13 cellular contexts compared by ENCODE assay signal in genomic region chr13:73074101-73074500, GRCh38. TPM values are rescaled to one million over a fixed set of nuclear protein-coding genes. Genes with fewer than 3 reads are reported as not detected.
DNase-seq lines count a peak whose midpoint lies in the region; ATAC-seq and TF ChIP-seq lines count a peak whose summit lies in the region.
"Had no signal": no experiment of that assay in that cellular context is flagged by ENCODE, and none has a peak within 500 bp of the region (broad histone marks: within the 10 kb centered on the region; RNA-seq: fewer than 3 reads in every experiment).

No MANE protein-coding gene starts in this region.

- H3K36me3 ChIP-seq in GM23338 (ENCODE audit: insufficient read depth) (no peaks in the 10 kb centered on the region), mucosa of rectum (ENCODE audit: control insufficient read depth in 2 of 2, insufficient read depth in 2 of 2, low read length in 2 of 2) (peaks cover 22 to 30% of the 10 kb centered on the region in 2 donors), aorta (ENCODE audit: control insufficient read depth in 1 of 2, insufficient read depth in 2 of 2, low read length in 1 of 2) (peaks cover 0 to 3% of the 10 kb centered on the region in 2 donors)

- no peak for TF ChIP-seq POLR2A in GM18505 (IDR thresholded peaks at IDR 0.05; ENCODE audit: borderline replicate concordance, extremely low read depth, insufficient read depth, insufficient read length)
- no peak for TF ChIP-seq POLR2A in NB4 (IDR thresholded peaks at IDR 0.05; ENCODE audit: extremely low read depth, insufficient read length)

- intact Hi-C loops in aorta (cut with DNase I): no loop called here
- intact Hi-C loops in activated CD8-positive, alpha-beta T cell treated with anti-CD3 and anti-CD28 coated beads for 36 hours (cut with micrococcal nuclease): no loop called here

- H3K9me3 ChIP-seq in mucosa of rectum (ENCODE audit: control insufficient read depth in 2 of 2, low read length in 2 of 2): no peaks in the 10 kb centered on the region
- no peaks in the 10 kb centered on the region for H3K9me3 ChIP-seq in aorta (ENCODE audit: control insufficient read depth, low read length)

- H3K4me3 ChIP-seq in GM23338 (no peak overlapping the region), NB4 (ENCODE audit: low read depth, low read length) (no peak overlapping the region), mucosa of rectum (ENCODE audit: low read length in 2 of 2) (peak overlapping the region in 1 of 2 donors; percentile 14), aorta (ENCODE audit: low read length in 2 of 2) (no peak overlapping the region)

- no peak for DNase-seq in GM23338 (ENCODE audit: low spot score)
- DNase-seq in NB4 (ENCODE audit: low read depth): peak; percentile 12
- DNase-seq in DMS79 treated with DMSO at 0.1 percent for 48 hours (lab: John Stamatoyannopoulos, UW): no peak
- DNase-seq in aorta: no peak
- DNase-seq in globus pallidus (ENCODE audit: low spot score): no peak
- DNase-seq in activated CD8-positive, alpha-beta T cell treated with anti-CD3 and anti-CD28 coated beads for 36 hours: no peak
- DNase-seq: activated CD4-positive, CD25-positive, alpha-beta regulatory T cell treated with anti-CD3 and anti-CD28 coated beads, Interleukin-2, amount 50 U/mL, for 72 hours; effector CD4-positive, alpha-beta T cell; stimulated activated naive CD4-positive, alpha-beta T cell had no signal

- CTCF ChIA-PET in activated CD8-positive, alpha-beta T cell treated with anti-CD3 and anti-CD28 coated beads for 36 hours (lab: Charles Lee): interaction anchor here (0.6 kb wide), 1 partner anchor 15 kb away, joined by 3 read pairs; the partner anchor contains the start of gene KLF5

- H3K9me3 Mint-ChIP-seq in GM23338: no peaks in the 10 kb centered on the region
- no peaks in the 10 kb centered on the region for H3K9me3 Mint-ChIP-seq in activated CD8-positive, alpha-beta T cell treated with anti-CD3 and anti-CD28 coated beads for 36 hours
- H3K9me3 Mint-ChIP-seq: activated naive CD4-positive, alpha-beta T cell treated with anti-CD3 and anti-CD28 coated beads, Interleukin-2, amount 50 U/mL, for 72 hours had no signal

- H3K4me1 Mint-ChIP-seq in GM23338: peaks cover 40% of the 10 kb centered on the region
- peaks cover 3% of the 10 kb centered on the region for H3K4me1 Mint-ChIP-seq in activated CD8-positive, alpha-beta T cell treated with anti-CD3 and anti-CD28 coated beads for 36 hours (ENCODE audit: low read depth)

- peaks cover 15% of the 10 kb centered on the region for H3K4me1 ChIP-seq in GM23338 (ENCODE audit: insufficient read depth)
- H3K4me1 ChIP-seq in mucosa of rectum (ENCODE audit: control insufficient read depth in 2 of 2, insufficient read depth in 2 of 2, low read length in 2 of 2): peaks cover 27 to 52% of the 10 kb centered on the region in 2 donors
- peaks cover 0 to 2% of the 10 kb centered on the region in 2 donors for H3K4me1 ChIP-seq in aorta (ENCODE audit: control insufficient read depth in 1 of 2, insufficient read depth in 2 of 2, low read length in 2 of 2)

- H3K27ac Mint-ChIP-seq in GM23338: no peak overlapping the region
- H3K27ac Mint-ChIP-seq in activated CD8-positive, alpha-beta T cell treated with anti-CD3 and anti-CD28 coated beads for 36 hours: no peak overlapping the region
- H3K27ac Mint-ChIP-seq: activated naive CD4-positive, alpha-beta T cell treated with anti-CD3 and anti-CD28 coated beads, Interleukin-2, amount 50 U/mL, for 72 hours had no signal

- H2AFZ ChIP-seq in GM23338: no peak overlapping the region

- H3K36me3 Mint-ChIP-seq in GM23338 (ENCODE audit: low read depth): no peaks in the 10 kb centered on the region
- no peaks in the 10 kb centered on the region for H3K36me3 Mint-ChIP-seq in activated CD8-positive, alpha-beta T cell treated with anti-CD3 and anti-CD28 coated beads for 36 hours (ENCODE audit: low read depth)
- H3K36me3 Mint-ChIP-seq: activated naive CD4-positive, alpha-beta T cell treated with anti-CD3 and anti-CD28 coated beads, Interleukin-2, amount 50 U/mL, for 72 hours had no signal

- no peak overlapping the region for H3K4me3 Mint-ChIP-seq in GM23338
- H3K4me3 Mint-ChIP-seq in activated CD8-positive, alpha-beta T cell treated with anti-CD3 and anti-CD28 coated beads for 36 hours: no peak overlapping the region

- peak overlapping the region; percentile 66; the same call in 1 of the 2 replicates for H3K4me2 ChIP-seq in GM23338

- POLR2A ChIA-PET in activated CD8-positive, alpha-beta T cell treated with anti-CD3 and anti-CD28 coated beads for 36 hours (lab: Charles Lee): no interaction called here

- ATAC-seq in GM18505 (IDR thresholded peaks at IDR 0.05; ENCODE audit: unreplicated experiment): peak; percentile 61
- no peak for ATAC-seq in GM23338
- no peak for ATAC-seq in aorta (ENCODE audit: low FRiP score)
- no peak for ATAC-seq in activated CD8-positive, alpha-beta T cell treated with anti-CD3 and anti-CD28 coated beads for 36 hours
- ATAC-seq: activated naive CD4-positive, alpha-beta T cell treated with anti-CD3 and anti-CD28 coated beads, Interleukin-2, amount 50 U/mL, for 72 hours had no signal

- H4K20me1 ChIP-seq in GM23338 (replicated peaks; ENCODE audit: insufficient read depth): no peaks in the 10 kb centered on the region

- peak overlapping the region; percentile 26 to 54 for H3K9ac ChIP-seq in mucosa of rectum (ENCODE audit: low read depth in 1 of 2, low read length in 2 of 2)

- WGBS in aorta, 2 donors: 87 to 92% methylated on average over 3 of the region's 3 CpGs

- H3K27me3 ChIP-seq in GM23338 (ENCODE audit: insufficient read depth) (peaks cover 28% of the 10 kb centered on the region), mucosa of rectum (ENCODE audit: control insufficient read depth in 2 of 2, insufficient read depth in 2 of 2, low read length in 2 of 2) (no peaks in the 10 kb centered on the region), aorta (ENCODE audit: control insufficient read depth in 1 of 2, insufficient read depth in 2 of 2, low read length in 1 of 2) (no peaks in the 10 kb centered on the region)

- TF ChIP-seq CTCF in GM23338 (conservative IDR thresholded peaks at IDR 0.05; ENCODE audit: low read depth in 2 of 2): no peak
- TF ChIP-seq CTCF in NB4 (IDR thresholded peaks at IDR 0.05; ENCODE audit: low read depth, low read length): no peak
- TF ChIP-seq CTCF in activated CD8-positive, alpha-beta T cell treated with anti-CD3 and anti-CD28 coated beads for 36 hours (IDR thresholded peaks at IDR 0.05): no peak

- H3K79me2 ChIP-seq in GM23338 (replicated peaks; ENCODE audit: insufficient read depth): no peaks in the 10 kb centered on the region

- no peak overlapping the region for H3K27ac ChIP-seq in GM23338 (ENCODE audit: low read depth)
- peak overlapping the region; percentile 58 to 78 for H3K27ac ChIP-seq in mucosa of rectum (ENCODE audit: low read depth in 2 of 2, low read length in 2 of 2)
- no peak overlapping the region for H3K27ac ChIP-seq in aorta (ENCODE audit: low read depth in 1 of 2, low read length in 2 of 2)
- H3K27ac ChIP-seq: C4-2B had no signal

- H3F3A ChIP-seq in GM23338 (replicated peaks; ENCODE audit: low read depth): no peaks in the 10 kb centered on the region

- peaks cover 8% of the 10 kb centered on the region for H3K27me3 Mint-ChIP-seq in GM23338 (ENCODE audit: insufficient read depth, low read depth, poor library complexity)
- H3K27me3 Mint-ChIP-seq in activated CD8-positive, alpha-beta T cell treated with anti-CD3 and anti-CD28 coated beads for 36 hours: no peaks in the 10 kb centered on the region

- H3K9me2 ChIP-seq in GM23338 (ENCODE audit: insufficient read depth): no peaks in the 10 kb centered on the region

TF ChIP-seq in GM23338, 12 proteins besides CTCF, POLR2A, EP300 and RAD21:
- TF ChIP-seq EZH2 (IDR thresholded peaks at IDR 0.05; ENCODE audit: low read depth, unreplicated experiment) (no peak), NANOG (IDR thresholded peaks at IDR 0.05; ENCODE audit: borderline replicate concordance) (no peak), ETS1 (IDR thresholded peaks at IDR 0.05) (no peak), ZNF114 (CRISPR knock-in tag; IDR thresholded peaks at IDR 0.05) (no peak), ZNF331 (CRISPR knock-in tag; IDR thresholded peaks at IDR 0.05; ENCODE audit: low read depth) (no peak), STAT1 (IDR thresholded peaks at IDR 0.05; ENCODE audit: unreplicated experiment) (no peak), EZH2phosphoT487 (IDR thresholded peaks at IDR 0.05; ENCODE audit: unreplicated experiment) (no peak)

RNA-seq across cellular contexts. Expression of gene KLF5, which starts 15.3 kb away (rescaled TPM):
- 0.66 and 1.5 TPM in 2 replicates for total RNA-seq in GM23338 (2014; rRNA removed; shearing (Covaris generic))
- polyA plus RNA-seq in GM23338 (2016; fragmentation: Nextera tagmentation; extraction: Ambion mirVana): 1.7 and 1.8 TPM in 2 replicates
- total RNA-seq in aorta: 1 to 10 TPM; 3.6 to 4.9 TPM
- polyA plus RNA-seq in aorta: 10 to 100 TPM in 1 of 2 donors, 1 to 10 TPM in 1; 1.5 to 26.2 TPM
- 1 to 10 TPM; 1.3 to 1.6 TPM for total RNA-seq in activated CD8-positive, alpha-beta T cell treated with anti-CD3 and anti-CD28 coated beads for 36 hours

Comparison
In these comparisons a context has a peak if more than half of its experiments do, and no peak if none do; other contexts are left out.
1. H3K27ac ChIP-seq: peak in mucosa of rectum (2 of 2); none in GM23338 (single experiment) and aorta (0 of 2).